32 cellular contexts compared by ENCODE assay signal in the genomic region with DNA sequence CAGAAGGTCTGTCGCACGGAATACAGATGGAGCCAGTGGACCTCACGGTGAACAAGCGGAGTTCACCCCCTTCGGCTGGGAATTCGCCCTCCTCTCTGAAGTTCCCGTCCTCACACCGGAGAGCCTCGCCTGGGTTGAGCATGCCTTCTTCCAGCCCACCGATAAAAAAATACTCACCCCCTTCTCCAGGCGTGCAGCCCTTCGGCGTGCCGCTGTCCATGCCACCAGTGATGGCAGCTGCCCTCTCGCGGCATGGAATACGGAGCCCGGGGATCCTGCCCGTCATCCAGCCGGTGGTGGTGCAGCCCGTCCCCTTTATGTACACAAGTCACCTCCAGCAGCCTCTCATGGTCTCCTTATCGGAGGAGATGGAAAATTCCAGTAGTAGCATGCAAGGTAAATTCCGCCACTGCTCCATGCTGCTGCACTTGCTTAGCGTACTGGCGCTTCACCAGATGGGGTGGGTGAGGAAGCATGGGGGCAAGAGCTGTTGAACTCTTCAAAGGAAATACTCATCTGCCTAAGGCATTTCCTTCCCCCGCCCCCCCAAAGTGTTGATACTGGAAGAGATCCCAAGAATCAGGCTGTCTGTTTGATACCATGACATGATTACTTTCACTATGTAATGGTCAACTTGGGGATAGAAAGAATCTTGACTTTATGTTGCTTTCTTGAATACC. TPM values are rescaled to one million over a fixed set of nuclear protein-coding genes. Genes with fewer than 3 reads are reported as not detected.
DNase-seq lines count a peak whose midpoint lies in the region; ATAC-seq and TF ChIP-seq lines count a peak whose summit lies in the region.
"Had no signal": no experiment of that assay in that cellular context is flagged by ENCODE, and none has a peak within 500 bp of the region (broad histone marks: within the 10 kb centered on the region; RNA-seq: fewer than 3 reads in every experiment).

No MANE protein-coding gene starts in this region.

- no peak overlapping the region for H3K4me3 Mint-ChIP-seq in CD8-positive, alpha-beta T cell
- peak overlapping the region in 6 of 10 donors; percentile 1 to 33 (median 20) for H3K4me3 Mint-ChIP-seq in naive thymus-derived CD8-positive, alpha-beta T cell
- no peak overlapping the region for H3K4me3 Mint-ChIP-seq in CD4-positive, alpha-beta memory T cell
- H3K4me3 Mint-ChIP-seq: activated CD4-positive, alpha-beta T cell treated with anti-CD3 and anti-CD28 coated beads, Interleukin-2, amount 10 ng/mL, durations not matched to agents 24 days and 14 days; activated naive CD4-positive, alpha-beta T cell treated with anti-CD3 and anti-CD28 coated beads, Interleukin-2, amount 10 ng/mL, durations not matched to agents 7 days and 5 days; activated T-cell treated with anti-CD3 and anti-CD28 coated beads, Interleukin-2, amount 50 U/mL, for 4 hours; neural progenitor cell had no signal

- no peaks in the 10 kb centered on the region for H3K9me3 ChIP-seq in CD8-positive, alpha-beta T cell (ENCODE audit: low read length)
- H3K9me3 ChIP-seq in uterus = no peaks in the 10 kb centered on the region
- no peaks in the 10 kb centered on the region for H3K9me3 ChIP-seq in CD4-positive, alpha-beta memory T cell (ENCODE audit: control insufficient read depth in 1 of 2, low read length in 2 of 2)
- H3K9me3 ChIP-seq: mucosa of descending colon, sigmoid colon, upper lobe of left lung had no signal

- no peak overlapping the region for H3K4me3 ChIP-seq in CD8-positive, alpha-beta T cell (ENCODE audit: low read depth, low read length)
- no peak overlapping the region for H3K4me3 ChIP-seq in uterus
- no peak overlapping the region for H3K4me3 ChIP-seq in CD4-positive, alpha-beta memory T cell (ENCODE audit: low read length in 2 of 2)
- H3K4me3 ChIP-seq: BLaER1 treated with 17β-estradiol and CSF1 and Interleukin-3, amounts not matched to agents 10 nM and 100 nM; lung; mucosa of descending colon; neural progenitor cell; PC-9; sigmoid colon; upper lobe of left lung had no signal

- H3K27ac Mint-ChIP-seq in CD8-positive, alpha-beta T cell = peak overlapping the region; percentile 57
- H3K27ac Mint-ChIP-seq in naive thymus-derived CD8-positive, alpha-beta T cell = peak overlapping the region in 2 of 10 donors; percentile 61 to 79
- H3K27ac Mint-ChIP-seq in CD4-positive, alpha-beta memory T cell = peak overlapping the region in 2 of 7 donors; percentile 48 to 57
- H3K27ac Mint-ChIP-seq: activated CD4-positive, alpha-beta T cell treated with anti-CD3 and anti-CD28 coated beads, Interleukin-2, amount 10 ng/mL, durations not matched to agents 24 days and 14 days; activated naive CD4-positive, alpha-beta T cell treated with anti-CD3 and anti-CD28 coated beads, Interleukin-2, amount 10 ng/mL, durations not matched to agents 7 days and 5 days; neural progenitor cell had no signal

- CTCF ChIA-PET in CD8-positive, alpha-beta T cell (lab: Charles Lee) = interaction anchor here (0.7 to 2.0 kb wide), 4 partner anchors 11 to 509 kb away, joined by 3 to 8 read pairs (median 4); no protein-coding TSS in a partner anchor
- CTCF ChIA-PET in CD4-positive, alpha-beta memory T cell (lab: Charles Lee; ENCODE audit: partially characterized antibody) = interaction anchor here (1.4 to 2.4 kb wide), 2 partner anchors 9 to 32 kb away, joined by 3 to 6 read pairs; no protein-coding TSS in a partner anchor

- peaks cover 42% of the 10 kb centered on the region for H3K36me3 ChIP-seq in CD8-positive, alpha-beta T cell (ENCODE audit: insufficient read depth, low read length)
- H3K36me3 ChIP-seq in uterus = no peaks in the 10 kb centered on the region
- H3K36me3 ChIP-seq in CD4-positive, alpha-beta memory T cell (ENCODE audit: insufficient read depth, low read length) = peaks cover 61% of the 10 kb centered on the region

- H3K36me3 Mint-ChIP-seq in CD8-positive, alpha-beta T cell = peaks cover 88% of the 10 kb centered on the region
- H3K36me3 Mint-ChIP-seq in naive thymus-derived CD8-positive, alpha-beta T cell = peaks cover 0 to 77% (median 31%) of the 10 kb centered on the region in 3 donors
- H3K36me3 Mint-ChIP-seq in CD4-positive, alpha-beta memory T cell = peaks cover 55 to 86% of the 10 kb centered on the region in 2 donors

- H3K9me3 Mint-ChIP-seq in CD8-positive, alpha-beta T cell = no peaks in the 10 kb centered on the region
- H3K9me3 Mint-ChIP-seq in naive thymus-derived CD8-positive, alpha-beta T cell = no peaks in the 10 kb centered on the region
- peaks cover 0 to 2% (median 0%) of the 10 kb centered on the region in 8 donors for H3K9me3 Mint-ChIP-seq in CD4-positive, alpha-beta memory T cell
- H3K9me3 Mint-ChIP-seq: activated CD4-positive, alpha-beta T cell treated with anti-CD3 and anti-CD28 coated beads, Interleukin-2, amount 10 ng/mL, durations not matched to agents 24 days and 14 days; activated naive CD4-positive, alpha-beta T cell treated with anti-CD3 and anti-CD28 coated beads, Interleukin-2, amount 10 ng/mL, durations not matched to agents 7 days and 5 days; activated T-cell treated with anti-CD3 and anti-CD28 coated beads, Interleukin-2, amount 50 U/mL, for 4 hours; IgD-negative memory B cell; neural progenitor cell; stimulated activated effector memory CD8-positive, alpha-beta T cell treated with anti-CD3 and anti-CD28 coated beads, Interleukin-12 subunit alpha, Interleukin-12 subunit beta, amount 100 ng/mL, for 72 hours had no signal

- intact Hi-C loops in CD8-positive, alpha-beta T cell (cut with DNase I, micrococcal nuclease) = no loop called here
- intact Hi-C loops in uterus (cut with DNase I; ENCODE audit: low total_unique reads) = no loop called here
- intact Hi-C loops in CD4-positive, alpha-beta memory T cell (cut with micrococcal nuclease) = no loop called here

- no peak for DNase-seq in CD8-positive, alpha-beta T cell
- peak; percentile 50 for DNase-seq in EL
- DNase-seq in dermis microvascular lymphatic vessel endothelial cell (ENCODE audit: low read depth in 2 of 2) = peak; percentile 51 to 91
- no peak for DNase-seq in naive thymus-derived CD8-positive, alpha-beta T cell
- DNase-seq in uterus = no peak
- DNase-seq in CD4-positive, alpha-beta memory T cell = no peak
- DNase-seq: activated CD4-positive, alpha-beta T cell treated with anti-CD3 and anti-CD28 coated beads, Interleukin-2, amount 10 ng/mL, durations not matched to agents 24 days and 14 days; activated naive CD4-positive, alpha-beta T cell treated with anti-CD3 and anti-CD28 coated beads, Interleukin-2, amount 10 ng/mL, durations not matched to agents 7 days and 5 days; activated T-cell treated with anti-CD3 and anti-CD28 coated beads, Interleukin-2, amount 50 U/mL, for 4 hours; aorta; central memory CD4-positive, alpha-beta T cell; glutamatergic neuron; islet precursor cell; NCI-H1092 treated with DMSO at 0.1 percent for 48 hours; NCI-H187; NCI-H2171; NCI-H526 treated with DMSO at 0.1 percent for 48 hours; PC-9; posterior cingulate gyrus; SHP77; sigmoid colon; stimulated activated CD4-positive, alpha-beta T cell treated with anti-CD3 and anti-CD28 coated beads, Interleukin-4, amount 100 ng/mL, for 24 hours; T-helper 9 cell had no signal

- no peaks in the 10 kb centered on the region for H3K27me3 ChIP-seq in CD8-positive, alpha-beta T cell (ENCODE audit: insufficient read depth, low read length)
- no peaks in the 10 kb centered on the region for H3K27me3 ChIP-seq in uterus
- H3K27me3 ChIP-seq in CD4-positive, alpha-beta memory T cell (ENCODE audit: insufficient read depth, low read length) = no peaks in the 10 kb centered on the region
- H3K27me3 ChIP-seq: BLaER1 treated with 17β-estradiol and CSF1 and Interleukin-3, amounts not matched to agents 10 nM and 100 nM; neural progenitor cell; sigmoid colon; upper lobe of left lung had no signal

- H3K27me3 Mint-ChIP-seq in CD8-positive, alpha-beta T cell (ENCODE audit: low read depth) = no peaks in the 10 kb centered on the region
- no peaks in the 10 kb centered on the region for H3K27me3 Mint-ChIP-seq in naive thymus-derived CD8-positive, alpha-beta T cell
- H3K27me3 Mint-ChIP-seq in CD4-positive, alpha-beta memory T cell = no peaks in the 10 kb centered on the region
- H3K27me3 Mint-ChIP-seq: activated CD4-positive, alpha-beta T cell treated with anti-CD3 and anti-CD28 coated beads, Interleukin-2, amount 10 ng/mL, durations not matched to agents 24 days and 14 days; activated naive CD4-positive, alpha-beta T cell treated with anti-CD3 and anti-CD28 coated beads, Interleukin-2, amount 10 ng/mL, durations not matched to agents 7 days and 5 days; IgD-negative memory B cell had no signal

- POLR2A ChIA-PET in CD8-positive, alpha-beta T cell (lab: Charles Lee) = interaction anchor here (1.5 kb wide), 1 partner anchor 34 kb away, joined by 3 read pairs; no protein-coding TSS in a partner anchor
- POLR2A ChIA-PET in naive thymus-derived CD8-positive, alpha-beta T cell (lab: Charles Lee) = no interaction called here
- POLR2A ChIA-PET in CD4-positive, alpha-beta memory T cell (lab: Charles Lee; ENCODE audit: partially characterized antibody) = no interaction called here

- TF ChIP-seq POLR2A in uterus (IDR thresholded peaks at IDR 0.05) = no peak

- no peak for TF ChIP-seq CTCF in CD8-positive, alpha-beta T cell (IDR thresholded peaks at IDR 0.05)
- no peak for TF ChIP-seq CTCF in uterus (IDR thresholded peaks at IDR 0.05)

- peaks cover 59% of the 10 kb centered on the region for H3K4me1 Mint-ChIP-seq in CD8-positive, alpha-beta T cell (ENCODE audit: low read depth)
- H3K4me1 Mint-ChIP-seq in naive thymus-derived CD8-positive, alpha-beta T cell = peaks cover 26 to 62% (median 60%) of the 10 kb centered on the region in 4 donors
- H3K4me1 Mint-ChIP-seq in CD4-positive, alpha-beta memory T cell = peaks cover 41 to 55% (median 47%) of the 10 kb centered on the region in 4 donors
- H3K4me1 Mint-ChIP-seq: neural progenitor cell had no signal

- no peak overlapping the region for H3K27ac ChIP-seq in CD8-positive, alpha-beta T cell (ENCODE audit: low read depth, low read length)
- no peak overlapping the region for H3K27ac ChIP-seq in uterus
- no peak overlapping the region for H3K27ac ChIP-seq in CD4-positive, alpha-beta memory T cell (ENCODE audit: low read depth, low read length)
- H3K27ac ChIP-seq: BLaER1 treated with 17β-estradiol and CSF1 and Interleukin-3, amounts not matched to agents 10 nM and 100 nM; neural progenitor cell; upper lobe of left lung had no signal

- no peak for ATAC-seq in CD8-positive, alpha-beta T cell
- ATAC-seq in naive thymus-derived CD8-positive, alpha-beta T cell = no peak
- no peak for ATAC-seq in GM18907 (IDR thresholded peaks at IDR 0.05; ENCODE audit: unreplicated experiment)
- no peak for ATAC-seq in HG02884 (IDR thresholded peaks at IDR 0.05; ENCODE audit: unreplicated experiment)
- ATAC-seq: mucosa of descending colon had no signal

- peaks cover 39% of the 10 kb centered on the region for H3K4me1 ChIP-seq in CD8-positive, alpha-beta T cell (ENCODE audit: insufficient read depth, low read length)
- H3K4me1 ChIP-seq in uterus = peaks cover 0 to 6% of the 10 kb centered on the region in 2 donors
- H3K4me1 ChIP-seq in CD4-positive, alpha-beta memory T cell (ENCODE audit: insufficient read depth, low read length) = peaks cover 44% of the 10 kb centered on the region
- H3K4me1 ChIP-seq: neural progenitor cell had no signal

RNA-seq across cellular contexts. Expression of gene KLF3, which starts 24.8 kb away (rescaled TPM):
- total RNA-seq in CD8-positive, alpha-beta T cell = 100 to 1,000 TPM; 181 to 194 TPM
- total RNA-seq in dermis microvascular lymphatic vessel endothelial cell (15.8 and 24.8 TPM in 2 replicates), uterus (10 to 100 TPM; 13.8 to 69.0 (median 41.2) TPM)
- 100 to 1,000 TPM; 124 to 125 TPM for total RNA-seq in naive thymus-derived CD8-positive, alpha-beta T cell
- polyA plus RNA-seq in naive thymus-derived CD8-positive, alpha-beta T cell = 10 to 100 TPM; 46.2 to 56.6 (median 50.8) TPM
- 100 to 1,000 TPM; 119 to 122 TPM for total RNA-seq in CD4-positive, alpha-beta memory T cell
- 10 to 100 TPM; 72.4 to 83.3 TPM for polyA plus RNA-seq in CD4-positive, alpha-beta memory T cell

Comparison
In these comparisons a context has a peak if more than half of its experiments do, and no peak if none do; other contexts are left out.
1. DNase-seq: peak in EL (single experiment) and dermis microvascular lymphatic vessel endothelial cell (2 of 2); none in CD8-positive, alpha-beta T cell (0 of 7), naive thymus-derived CD8-positive, alpha-beta T cell (0 of 10), uterus (0 of 2) and CD4-positive, alpha-beta memory T cell (0 of 5).
2. H3K4me3 Mint-ChIP-seq: peak in naive thymus-derived CD8-positive, alpha-beta T cell (6 of 10); none in CD8-positive, alpha-beta T cell (single experiment) and CD4-positive, alpha-beta memory T cell (0 of 8).